ENCODE assay signal across 17 cellular contexts in the genomic region with DNA sequence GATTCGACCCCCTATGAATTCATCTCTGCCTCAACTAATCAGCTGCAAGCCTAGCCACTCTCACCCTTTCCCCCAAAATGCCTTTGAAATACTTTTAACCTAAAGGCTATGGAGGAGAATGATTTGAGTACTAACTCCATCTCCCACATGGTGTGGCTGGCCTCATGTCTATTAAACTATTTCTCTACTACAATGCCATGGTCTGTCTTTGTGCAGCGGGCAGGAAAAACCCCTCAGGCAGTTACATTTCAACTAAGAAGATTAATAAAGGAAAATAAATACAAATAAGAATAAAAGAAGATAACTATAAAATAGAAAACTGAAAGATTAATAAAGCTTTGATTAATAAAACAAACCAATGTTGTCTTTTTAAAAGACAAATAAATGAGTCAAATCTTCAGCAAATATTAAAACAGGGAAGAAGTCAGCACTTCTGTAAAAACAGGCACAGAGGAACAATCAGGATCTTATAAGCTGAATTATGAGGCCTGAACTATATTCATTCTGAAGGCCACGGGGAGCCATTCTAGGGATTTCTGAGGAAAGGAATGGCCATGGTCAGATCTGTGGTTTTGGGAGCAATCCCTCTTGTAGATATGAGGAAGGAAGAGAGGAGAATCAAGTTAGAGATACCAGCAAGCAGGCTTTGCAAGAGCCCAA.
DNase-seq lines count a peak whose midpoint lies in the region; ATAC-seq, FAIRE-seq and TF ChIP-seq lines count a peak whose summit lies in the region.
"Had no signal": no experiment of that assay in that cellular context is flagged by ENCODE, and none has a peak within 500 bp of the region (broad histone marks: within the 10 kb centered on the region; RNA-seq: fewer than 3 reads in every experiment).

No MANE protein-coding gene starts in this region.

- TF ChIP-seq EP300 in HepG2 (IDR thresholded peaks at IDR 0.05; ENCODE audit: low read depth in 2 of 2, low read length in 2 of 2) = no peak
- TF ChIP-seq EP300 in HepG2 (CRISPR knock-in tag; IDR thresholded peaks at IDR 0.05; ENCODE audit: borderline replicate concordance) = no peak
- no peak for TF ChIP-seq EP300 in stomach (IDR thresholded peaks at IDR 0.05)

- BruUV-seq in mammary epithelial cell (replicated peaks; lab: Mats Ljungman, UMichigan) (no TSS peak), MCF 10A (replicated peaks; lab: Mats Ljungman, UMichigan) (no TSS peak), HepG2 (replicated peaks; lab: Mats Ljungman, UMichigan) (no TSS peak)

- TF ChIP-seq POLR2A in HepG2 (IDR thresholded peaks at IDR 0.05; ENCODE audit: insufficient read depth in 1 of 2, low read depth in 2 of 2, low read length in 2 of 2) = no peak
- no peak for TF ChIP-seq POLR2A in stomach (IDR thresholded peaks at IDR 0.05)

- peaks cover 17% of the 10 kb centered on the region for H3K36me3 Mint-ChIP-seq in MCF 10A (ENCODE audit: insufficient read depth, unreplicated experiment)

- H3K79me2 ChIP-seq in mammary epithelial cell (ENCODE audit: insufficient read depth, low read length) (no peaks in the 10 kb centered on the region), HepG2 (ENCODE audit: insufficient read depth, low read length) (no peaks in the 10 kb centered on the region)

- dilution Hi-C loops in mammary epithelial cell (cut with HindIII; ENCODE audit: low sequenced_read_pairs) = no loop called here

- intact Hi-C loops in mammary epithelial cell (cut with micrococcal nuclease) = loop anchor here (5.0 kb wide), 1 partner anchor 235 kb away; no protein-coding TSS in a partner anchor
- intact Hi-C loops in MCF 10A (cut with micrococcal nuclease) = no loop called here
- intact Hi-C loops in HepG2 (cut with micrococcal nuclease; ENCODE audit: unreplicated experiment) = no loop called here
- intact Hi-C loops in stomach (cut with DNase I; ENCODE audit: low total_unique reads) = no loop called here

- CTCF ChIA-PET in mammary epithelial cell (lab: Charles Lee; ENCODE audit: low non-redundant PET) (no interaction called here), MCF 10A (lab: Yijun Ruan, JAX) (interaction anchor here (0.5 kb wide), 1 partner anchor 53 kb away, joined by 3 read pairs; no protein-coding TSS in a partner anchor), HepG2 (lab: Yijun Ruan, JAX; ENCODE audit: low intra/inter-chr PET ratio, low total read pairs) (no interaction called here)

- peak overlapping the region; percentile 20 for H3K4me2 ChIP-seq in mammary epithelial cell (ENCODE audit: insufficient read depth, low read depth, low read length)
- H3K4me2 ChIP-seq in HepG2 (ENCODE audit: low read depth, low read length) = no peak overlapping the region

- POLR2A ChIA-PET in MCF 10A (lab: Yijun Ruan, JAX) = interaction anchor here (1.1 kb wide), 1 partner anchor 20 kb away, joined by 3 read pairs; no protein-coding TSS in a partner anchor
- POLR2A ChIA-PET in HepG2 (lab: Yijun Ruan, JAX) = no interaction called here

- peak overlapping the region; percentile 56 for H2AFZ ChIP-seq in mammary epithelial cell (ENCODE audit: low read depth, low read length)
- H2AFZ ChIP-seq in HepG2 (ENCODE audit: low read length) = no peak overlapping the region
- H2AFZ ChIP-seq: GM23248 had no signal

- H3K36me3 ChIP-seq in mammary epithelial cell (ENCODE audit: insufficient read depth, low read length) (peaks cover 3% of the 10 kb centered on the region), HepG2 (replicated peaks in 1 of 2; ENCODE audit: control insufficient read depth in 1 of 2, insufficient read depth in 2 of 2, low read length in 2 of 2) (no peaks in the 10 kb centered on the region), stomach (peaks cover 0 to 8% (median 4%) of the 10 kb centered on the region in 4 donors)
- H3K36me3 ChIP-seq: BE2C had no signal

- peaks cover 20% of the 10 kb centered on the region for H3K4me1 Mint-ChIP-seq in MCF 10A (ENCODE audit: insufficient read depth, unreplicated experiment)

- no peak for FAIRE-seq in HepG2 (lab: Jason Lieb, UNC)
- FAIRE-seq: D721Med, K562 had no signal

- peak overlapping the region; percentile 1 for H3K9ac ChIP-seq in mammary epithelial cell (ENCODE audit: insufficient read depth, low read length)
- H3K9ac ChIP-seq in HepG2 (ENCODE audit: insufficient read depth, low read depth, low read length) = no peak overlapping the region
- H3K9ac ChIP-seq: GM23248 had no signal

- H4K20me1 ChIP-seq in mammary epithelial cell (ENCODE audit: insufficient read depth, low read length) (no peaks in the 10 kb centered on the region), HepG2 (ENCODE audit: insufficient read depth, low read length) (no peaks in the 10 kb centered on the region)

- H3K4me1 ChIP-seq in mammary epithelial cell (ENCODE audit: insufficient read depth, low read length) (peaks cover 37% of the 10 kb centered on the region), HepG2 (ENCODE audit: insufficient read depth, low read length) (no peaks in the 10 kb centered on the region), stomach (peaks cover 3 to 16% (median 8%) of the 10 kb centered on the region in 4 donors)
- H3K4me1 ChIP-seq: BE2C had no signal

- no peaks in the 10 kb centered on the region for H3K27me3 Mint-ChIP-seq in MCF 10A (ENCODE audit: insufficient read depth, unreplicated experiment)
- H3K27me3 Mint-ChIP-seq: CD4-positive, alpha-beta memory T cell had no signal

- H3K4me3 Mint-ChIP-seq in MCF 10A (ENCODE audit: unreplicated experiment) = no peak overlapping the region
- H3K4me3 Mint-ChIP-seq: CD4-positive, alpha-beta memory T cell had no signal

- H3K9me3 Mint-ChIP-seq in MCF 10A (ENCODE audit: unreplicated experiment) = no peaks in the 10 kb centered on the region

- H3K27me3 ChIP-seq in mammary epithelial cell (ENCODE audit: insufficient read depth, low read length) (no peaks in the 10 kb centered on the region), HepG2 (ENCODE audit: control insufficient read depth in 1 of 2, insufficient read depth in 2 of 2, low read length in 2 of 2) (no peaks in the 10 kb centered on the region), stomach (no peaks in the 10 kb centered on the region)
- H3K27me3 ChIP-seq: BE2C had no signal

- ATAC-seq in HepG2 = no peak
- ATAC-seq: K562 had no signal

- peak overlapping the region; percentile 47 for H3K27ac ChIP-seq in mammary epithelial cell (ENCODE audit: insufficient read depth, low read depth, low read length)
- H3K27ac ChIP-seq in HepG2 (ENCODE audit: extremely low read length, insufficient read depth, low read length) = no peak overlapping the region
- H3K27ac ChIP-seq in stomach = peak overlapping the region in 2 of 5 donors; percentile 20 to 52
- H3K27ac ChIP-seq: C4-2B, GM23248, HL-60 had no signal

- DNase-seq in mammary epithelial cell = no peak
- no peak for DNase-seq in MCF 10A (ENCODE audit: unreplicated experiment)
- DNase-seq in amniotic epithelial cell (ENCODE audit: low read depth) = peak; percentile 61
- peak; percentile 24 for DNase-seq in myocyte (ENCODE audit: low read depth)
- DNase-seq in HepG2 (ENCODE audit: low spot score) = no peak
- no peak for DNase-seq in stomach
- no peak for DNase-seq in UCSD-AML1 (lab: John Stamatoyannopoulos, UW; ENCODE audit: unreplicated experiment)
- DNase-seq: BE2C; CD4-positive, alpha-beta memory T cell; DMS153; GF-D8; GM23248; H7 had no signal

- H3K9me3 ChIP-seq in mammary epithelial cell (replicated peaks; ENCODE audit: insufficient read depth, low read length) (no peaks in the 10 kb centered on the region), HepG2 (ENCODE audit: low read length) (no peaks in the 10 kb centered on the region), stomach (no peaks in the 10 kb centered on the region)
- H3K9me3 ChIP-seq: BE2C had no signal

- H3K4me3 ChIP-seq in mammary epithelial cell (replicated peaks in 1 of 3; ENCODE audit: insufficient read depth in 1 of 3, low read depth in 2 of 3, low read length in 3 of 3) = no peak overlapping the region
- H3K4me3 ChIP-seq in HepG2 (replicated peaks in 1 of 3; ENCODE audit: insufficient read depth in 1 of 3, low read depth in 2 of 3, low read length in 3 of 3) = no peak overlapping the region
- no peak overlapping the region for H3K4me3 ChIP-seq in stomach
- H3K4me3 ChIP-seq: GM23248, K562 had no signal

- 64% methylated on average over 3 of the region's 3 CpGs for WGBS in mammary epithelial cell (ENCODE audit: low coverage, missing lambda C conversion rate)
- WGBS in HepG2 (ENCODE audit: low lambda C conversion rate) = 37% methylated on average over 3 of the region's 3 CpGs
- WGBS in stomach, 5 donors = 49 to 77% (median 66%) methylated on average over 3 of the region's 3 CpGs

- TF ChIP-seq CTCF in mammary epithelial cell (conservative IDR thresholded peaks at IDR 0.05 in 1 of 2, IDR thresholded peaks at IDR 0.05 in 1 of 2; ENCODE audit: extremely low read depth in 1 of 2, insufficient read depth in 1 of 2, low read depth in 1 of 2, low read length in 2 of 2) (no peak), MCF 10A (IDR thresholded peaks at IDR 0.05; ENCODE audit: unreplicated experiment) (no peak), HepG2 (CRISPR knock-in tag; IDR thresholded peaks at IDR 0.05) (no peak), stomach (IDR thresholded peaks at IDR 0.05) (no peak)

- H3K27ac Mint-ChIP-seq in MCF 10A (ENCODE audit: low read depth, unreplicated experiment) = no peak overlapping the region
- H3K27ac Mint-ChIP-seq: CD4-positive, alpha-beta memory T cell had no signal

- in situ Hi-C loops in mammary epithelial cell (cut with MboI; ENCODE audit: low sequenced_read_pairs in 2 of 2) = no loop called here
- in situ Hi-C loops in HepG2 (cut with HindIII; ENCODE audit: extremely low pct_ligation_motif_present, low pct_unique_long_range_greater_than_20kb) = no loop called here

- no peak for TF ChIP-seq RAD21 in HepG2 (CRISPR knock-in tag; IDR thresholded peaks at IDR 0.05)

TF ChIP-seq in HepG2, 621 proteins besides CTCF, POLR2A, EP300 and RAD21 (continues in another document):
- TF ChIP-seq FOXP1 (IDR thresholded peaks at IDR 0.05) (no peak), FOXP1 (CRISPR knock-in tag; IDR thresholded peaks at IDR 0.05) (no peak), ZFAT (CRISPR knock-in tag; conservative IDR thresholded peaks at IDR 0.05) (no peak), TP53 (CRISPR knock-in tag; conservative IDR thresholded peaks at IDR 0.05) (no peak), ATF7-NPFF (CRISPR knock-in tag; IDR thresholded peaks at IDR 0.05; ENCODE audit: low read depth) (no peak)

Comparison
In these comparisons a context has a peak if more than half of its experiments do, and no peak if none do; other contexts are left out.
1. DNase-seq: peak in amniotic epithelial cell (single experiment) and myocyte (single experiment); none in mammary epithelial cell (single experiment), MCF 10A (single experiment), HepG2 (single experiment), stomach (single experiment) and UCSD-AML1 (single experiment).